Comparison of ENCODE assay signal across 18 cellular contexts in the genomic region with DNA sequence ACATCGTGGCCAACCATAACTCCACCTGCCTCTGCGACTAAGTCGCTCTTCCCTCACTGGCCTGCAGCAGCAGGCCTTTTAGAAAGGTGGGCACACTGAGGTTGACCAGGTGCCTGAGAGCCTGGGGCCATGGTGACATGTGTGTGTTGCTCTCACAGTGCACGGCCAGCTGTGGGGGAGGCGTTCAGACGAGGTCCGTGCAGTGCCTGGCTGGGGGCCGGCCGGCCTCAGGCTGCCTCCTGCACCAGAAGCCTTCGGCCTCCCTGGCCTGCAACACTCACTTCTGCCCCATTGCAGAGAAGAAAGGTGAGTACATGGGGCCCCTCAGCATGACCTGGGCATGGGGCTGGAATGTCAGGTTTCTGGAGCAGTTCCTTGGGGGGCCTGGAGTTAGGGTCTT.
"Had no signal": no experiment of that assay in that cellular context is flagged by ENCODE, and none has a peak within 500 bp of the region (broad histone marks: within the 10 kb centered on the region; RNA-seq: fewer than 3 reads in every experiment).

No MANE protein-coding gene starts in this region.

- H3K4me3 ChIP-seq: MG63 had no signal

- ATAC-seq: activated CD4-positive, alpha-beta T cell treated with anti-CD3 and anti-CD28 coated beads for 36 hours; activated T-helper 17 cell treated with anti-CD3 and anti-CD28 coated beads, Interleukin-2, amount 50 U/mL, for 72 hours had no signal

- H3K27ac ChIP-seq: WERI-Rb-1 had no signal

- H3K9ac ChIP-seq: SK-N-SH had no signal

- H3K36me3 ChIP-seq: MG63, WERI-Rb-1 had no signal

- DNase-seq: activated CD4-positive, alpha-beta memory T cell treated with anti-CD3 and anti-CD28 coated beads, Interleukin-2, amount 10 ng/mL, durations not matched to agents 7 days and 5 days; activated CD4-positive, alpha-beta T cell treated with anti-CD3 and anti-CD28 coated beads for 36 hours; activated CD4-positive, alpha-beta T cell treated with anti-CD3 and anti-CD28 coated beads, Interleukin-2, amount 50 U/mL, for 1 hour; activated gamma-delta T cell; activated naive CD4-positive, alpha-beta T cell treated with anti-CD3 and anti-CD28 coated beads for 36 hours; activated T-cell treated with anti-CD3 and anti-CD28 coated beads for 4 hours; activated T-cell treated with anti-CD3 and anti-CD28 coated beads, Interleukin-2, amount 50 U/mL, for 48 hours; MG63; NCI-H1105; NCI-H1436; NCI-H1694 treated with DMSO at 0.1 percent for 48 hours; NCI-H2029 treated with DMSO at 0.1 percent for 48 hours; NCI-H446; NCI-H748 treated with DMSO at 0.1 percent for 48 hours; T-helper 1 cell had no signal

- H3K9me3 ChIP-seq: MG63, SK-N-SH had no signal
